Comparison of ENCODE assay signal across 9 cellular contexts in genomic region chr12:93777249-93777648, GRCh38.
A peak's percentile ranks its signal among the peaks of the same experiment; 100 is the strongest.
DNase-seq lines count a peak whose midpoint lies in the region; ATAC-seq and TF ChIP-seq lines count a peak whose summit lies in the region.
"Had no signal": no experiment of that assay in that cellular context is flagged by ENCODE, and none has a peak within 500 bp of the region (broad histone marks: within the 10 kb centered on the region; RNA-seq: fewer than 3 reads in every experiment).

No MANE protein-coding gene starts in this region.

- peaks cover 15% of the 10 kb centered on the region for H3K36me3 Mint-ChIP-seq in Caco-2 (ENCODE audit: insufficient read depth, unreplicated experiment)

- H3K36me3 ChIP-seq in Caco-2 (ENCODE audit: control insufficient read depth, insufficient read depth, low read length) (no peaks in the 10 kb centered on the region), adrenal gland (replicated peaks in 1 of 2) (no peaks in the 10 kb centered on the region), heart right ventricle (no peaks in the 10 kb centered on the region), psoas muscle (ENCODE audit: insufficient read depth in 1 of 2, low read depth in 1 of 2) (no peaks in the 10 kb centered on the region), HAP-1 (replicated peaks) (no peaks in the 10 kb centered on the region)

- 0 out of 2 replicates have a peak, but pooled peaks cover 5% of the 10 kb centered on the region for H3K4me1 ChIP-seq in Caco-2
- peaks cover 32 to 53% of the 10 kb centered on the region in 2 donors for H3K4me1 ChIP-seq in adrenal gland (replicated peaks in 1 of 2)
- peaks cover 16 to 60% (median 52%) of the 10 kb centered on the region in 9 donors for H3K4me1 ChIP-seq in heart right ventricle
- H3K4me1 ChIP-seq in psoas muscle = peaks cover 53% of the 10 kb centered on the region
- peaks cover 21% of the 10 kb centered on the region for H3K4me1 ChIP-seq in HAP-1

- H3K4me3 Mint-ChIP-seq in Caco-2 (ENCODE audit: unreplicated experiment) = no peak overlapping the region

- no peaks in the 10 kb centered on the region for H3K9me3 Mint-ChIP-seq in Caco-2 (ENCODE audit: unreplicated experiment)

- H3K27me3 ChIP-seq in Caco-2 (replicated peaks; ENCODE audit: control insufficient read depth, insufficient read depth, low read length) (no peaks in the 10 kb centered on the region), adrenal gland (no peaks in the 10 kb centered on the region), heart right ventricle (no peaks in the 10 kb centered on the region), psoas muscle (ENCODE audit: insufficient read depth in 3 of 3, low read length in 2 of 3) (no peaks in the 10 kb centered on the region), HAP-1 (ENCODE audit: low read depth) (no peaks in the 10 kb centered on the region)

- CTCF ChIA-PET in Caco-2 (lab: Charles Lee) = interaction anchor here (1.1 kb wide), 1 partner anchor 326 kb away, joined by 3 read pairs; no protein-coding TSS in a partner anchor

- peak overlapping the region in 4 of 5 donors; percentile 64 to 95 (median 84) for H3K27ac ChIP-seq in adrenal gland
- peak overlapping the region; percentile 72 to 93 (median 87) for H3K27ac ChIP-seq in heart right ventricle
- peak overlapping the region; percentile 89 for H3K27ac ChIP-seq in psoas muscle

- TF ChIP-seq CTCF in Caco-2 (IDR thresholded peaks at IDR 0.05; ENCODE audit: insufficient read depth in 1 of 2, low read depth in 1 of 2, low read length in 1 of 2, severe bottlenecking in 1 of 2, unreplicated experiment in 1 of 2) = no peak
- no peak for TF ChIP-seq CTCF in adrenal gland (IDR thresholded peaks at IDR 0.05)
- no peak for TF ChIP-seq CTCF in heart right ventricle (IDR thresholded peaks at IDR 0.05)
- no peak for TF ChIP-seq CTCF in psoas muscle (IDR thresholded peaks at IDR 0.05)

- intact Hi-C loops in Caco-2 (cut with micrococcal nuclease; ENCODE audit: unreplicated experiment) = no loop called here
- intact Hi-C loops in adrenal gland (cut with DNase I) = no loop called here
- intact Hi-C loops in heart right ventricle (cut with DNase I) = loop anchor here in 5 of 10 donors (5.0 to 10.0 kb wide), 5 partner anchors 35 to 300 kb away; no protein-coding TSS in a partner anchor
- intact Hi-C loops in psoas muscle (cut with DNase I) = loop anchor here (5.0 kb wide), 1 partner anchor 35 kb away; no protein-coding TSS in a partner anchor

- H3K27me3 Mint-ChIP-seq in Caco-2 (ENCODE audit: insufficient read depth, unreplicated experiment) = no peaks in the 10 kb centered on the region

- peak; percentile 62 to 85 (median 78) for ATAC-seq in heart right ventricle
- ATAC-seq in psoas muscle = peak; percentile 67 to 81 (median 74)
- ATAC-seq in HG02870 (IDR thresholded peaks at IDR 0.05; ENCODE audit: unreplicated experiment) = no peak

- TF ChIP-seq POLR2A in adrenal gland (IDR thresholded peaks at IDR 0.05) = no peak

- H3K27ac Mint-ChIP-seq in Caco-2 (ENCODE audit: unreplicated experiment) = peak overlapping the region; percentile 19

- in situ Hi-C loops in HAP-1 (cut with MboI; ENCODE audit: low sequenced_read_pairs) = no loop called here

- no peak overlapping the region for H3K4me3 ChIP-seq in Caco-2 (ENCODE audit: low read depth, low read length)
- H3K4me3 ChIP-seq in adrenal gland = no peak overlapping the region
- H3K4me3 ChIP-seq in heart right ventricle = no peak overlapping the region
- H3K4me3 ChIP-seq in psoas muscle = no peak overlapping the region
- H3K4me3 ChIP-seq in HAP-1 = no peak overlapping the region

- WGBS in adrenal gland, 4 donors = 0 to 10% (median 3%) methylated on average over 3 of the region's 3 CpGs
- 6 to 23% methylated on average over 3 of the region's 3 CpGs for WGBS in heart right ventricle, 2 donors
- whole genome bisulfite sequencing in psoas muscle, 3 donors = 4 to 10% (median 5%) methylated on average over 3 of the region's 3 CpGs

- peaks cover 25% of the 10 kb centered on the region for H3K4me1 Mint-ChIP-seq in Caco-2 (ENCODE audit: low read depth, unreplicated experiment)

- DNase-seq in Caco-2 (no peak), adrenal gland (peak; percentile 49 to 74 (median 61)), heart right ventricle (peak in 1 of 2 donors; percentile 44), psoas muscle (no peak), NAMALWA (ENCODE audit: low spot score) (no peak), NCI-H748 treated with DMSO at 0.1 percent for 48 hours (lab: John Stamatoyannopoulos, UW) (no peak), HAP-1 (ENCODE audit: low spot score in 2 of 2) (no peak)
- DNase-seq: COR-L47 had no signal

- POLR2A ChIA-PET in Caco-2 (lab: Charles Lee) = no interaction called here

- BruUV-seq in Caco-2 (replicated peaks; lab: Mats Ljungman, UMichigan) = no TSS peak

- H3K9me3 ChIP-seq in Caco-2 (no peaks in the 10 kb centered on the region), adrenal gland (replicated peaks in 1 of 3) (no peaks in the 10 kb centered on the region), heart right ventricle (no peaks in the 10 kb centered on the region), psoas muscle (no peaks in the 10 kb centered on the region), HAP-1 (no peaks in the 10 kb centered on the region)

Comparison
In these comparisons a context has a peak if more than half of its experiments do, and no peak if none do; other contexts are left out.
1. DNase-seq: peak in adrenal gland (7 of 7); none in Caco-2 (0 of 2), psoas muscle (0 of 2), NAMALWA (single experiment), NCI-H748 treated with DMSO at 0.1 percent for 48 hours (single experiment) and HAP-1 (0 of 2).
2. intact Hi-C loops: an anchor here in psoas muscle (5.0 kb wide); none called in Caco-2 and adrenal gland.
3. Peak in every context shown above with its lines, with median percentiles within 50 percentile points of each other: H3K27ac ChIP-seq.